In the genomic region with DNA sequence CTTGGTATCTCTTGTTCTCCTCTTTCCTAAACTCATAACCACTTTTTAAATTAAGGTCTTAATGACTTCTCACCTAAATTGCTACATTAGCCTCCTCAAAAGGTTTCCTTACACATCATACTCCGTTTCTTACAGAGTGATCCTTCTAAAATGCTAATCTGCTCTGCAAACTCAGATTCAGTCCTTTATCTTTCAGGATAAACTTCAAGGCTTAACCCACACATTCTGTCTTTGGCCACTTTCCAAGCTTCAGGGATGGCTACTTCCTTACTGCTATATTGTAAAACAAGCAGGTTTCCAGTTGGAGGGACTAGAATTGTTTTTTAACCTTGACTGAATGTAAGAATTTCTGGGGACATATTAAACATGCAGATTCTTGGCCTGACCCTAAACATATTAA, we compare ENCODE assay signal across 12 cellular contexts.
DNase-seq lines count a peak whose midpoint lies in the region; ATAC-seq and TF ChIP-seq lines count a peak whose summit lies in the region.
"Had no signal": no experiment of that assay in that cellular context is flagged by ENCODE, and none has a peak within 500 bp of the region (broad histone marks: within the 10 kb centered on the region; RNA-seq: fewer than 3 reads in every experiment).

No MANE protein-coding gene starts in this region.

- peaks cover 15% of the 10 kb centered on the region for H3K36me3 Mint-ChIP-seq in activated naive CD8-positive, alpha-beta T cell treated with anti-CD3 and anti-CD28 coated beads for 36 hours

- 79 to 81% (median 79%) methylated on average over 1 of the region's 1 CpG for WGBS in psoas muscle, 3 donors

- POLR2A ChIA-PET in HEK293 (lab: Yijun Ruan, JAX): no interaction called here

- H3K36me3 ChIP-seq in BLaER1 treated with 17β-estradiol and CSF1 and Interleukin-3, amounts not matched to agents 10 nM and 100 nM: no peaks in the 10 kb centered on the region
- H3K36me3 ChIP-seq in HEK293 (ENCODE audit: control insufficient read depth in 2 of 2, insufficient read depth in 1 of 2, low read length in 2 of 2) (no peaks in the 10 kb centered on the region), mucosa of descending colon (ENCODE audit: low read depth) (no peaks in the 10 kb centered on the region), psoas muscle (ENCODE audit: insufficient read depth in 1 of 2, low read depth in 1 of 2) (no peaks in the 10 kb centered on the region)

- no peak for TF ChIP-seq CTCF in HEK293 (tag by site-specific recombination; IDR thresholded peaks at IDR 0.05)
- TF ChIP-seq CTCF in mucosa of descending colon (IDR thresholded peaks at IDR 0.05): no peak
- no peak for TF ChIP-seq CTCF in psoas muscle (IDR thresholded peaks at IDR 0.05)

- intact Hi-C loops in mucosa of descending colon (cut with DNase I, micrococcal nuclease): loop anchor here in 1 of 2 donors (10.0 kb wide), 1 partner anchor 130 kb away; no protein-coding TSS in a partner anchor
- intact Hi-C loops in psoas muscle (cut with DNase I): no loop called here

- no peak overlapping the region for H3K9ac ChIP-seq in BLaER1 treated with 17β-estradiol and CSF1 and Interleukin-3, amounts not matched to agents 10 nM and 100 nM

- H3K4me2 ChIP-seq in BLaER1 treated with 17β-estradiol and CSF1 and Interleukin-3, amounts not matched to agents 10 nM and 100 nM: peak overlapping the region; percentile 70 to 95 (median 83); a peak in 17 of 22 replicates
- H3K4me2 ChIP-seq: GM23338 had no signal

- no peaks in the 10 kb centered on the region for H4K20me1 ChIP-seq in BLaER1 treated with 17β-estradiol and CSF1 and Interleukin-3, amounts not matched to agents 10 nM and 100 nM

- CTCF ChIA-PET in HEK293 (lab: Yijun Ruan, JAX): interaction anchor here (0.6 to 1.6 kb wide), 2 partner anchors 17 to 134 kb away, joined by 3 read pairs; no protein-coding TSS in a partner anchor

- no peak overlapping the region for H3K4me3 Mint-ChIP-seq in activated naive CD8-positive, alpha-beta T cell treated with anti-CD3 and anti-CD28 coated beads for 36 hours
- H3K4me3 Mint-ChIP-seq: GM23338 had no signal

- no peaks in the 10 kb centered on the region for H3K27me3 Mint-ChIP-seq in activated naive CD8-positive, alpha-beta T cell treated with anti-CD3 and anti-CD28 coated beads for 36 hours
- H3K27me3 Mint-ChIP-seq: progenitor cell of endocrine pancreas had no signal

- no peaks in the 10 kb centered on the region for H3K27me3 ChIP-seq in BLaER1 treated with 17β-estradiol and CSF1 and Interleukin-3, amounts not matched to agents 10 nM and 100 nM
- no peaks in the 10 kb centered on the region for H3K27me3 ChIP-seq in psoas muscle (ENCODE audit: insufficient read depth in 3 of 3, low read length in 2 of 3)

- peaks cover 54 to 71% (median 62%) of the 10 kb centered on the region in 10 experiments for H3K4me1 ChIP-seq in BLaER1 treated with 17β-estradiol and CSF1 and Interleukin-3, amounts not matched to agents 10 nM and 100 nM
- H3K4me1 ChIP-seq in HEK293 (ENCODE audit: control insufficient read depth, insufficient read depth, low read length) (no peaks in the 10 kb centered on the region), mucosa of descending colon (ENCODE audit: low read depth) (peaks cover 27% of the 10 kb centered on the region), psoas muscle (peaks cover 9% of the 10 kb centered on the region)

- peaks cover 0 to 1% (median 0%) of the 10 kb centered on the region in 11 experiments; a peak in 1 of 22 replicates for H3K9me3 ChIP-seq in BLaER1 treated with 17β-estradiol and CSF1 and Interleukin-3, amounts not matched to agents 10 nM and 100 nM (replicated peaks in 1 of 11)
- no peaks in the 10 kb centered on the region for H3K9me3 ChIP-seq in HEK293 (ENCODE audit: control insufficient read depth, insufficient read depth, low read depth, low read length)
- no peaks in the 10 kb centered on the region for H3K9me3 ChIP-seq in mucosa of descending colon
- no peaks in the 10 kb centered on the region for H3K9me3 ChIP-seq in psoas muscle

- peak; percentile 75 for ATAC-seq in mucosa of descending colon
- ATAC-seq in psoas muscle: no peak
- ATAC-seq: GM23338 had no signal

- H3K4me3 ChIP-seq in BLaER1 treated with 17β-estradiol and CSF1 and Interleukin-3, amounts not matched to agents 10 nM and 100 nM: no peak overlapping the region
- H3K4me3 ChIP-seq in HEK293 (ENCODE audit: low read depth, low read length) (no peak overlapping the region), mucosa of descending colon (no peak overlapping the region), psoas muscle (no peak overlapping the region)
- H3K4me3 ChIP-seq: GM23338 had no signal

- H3K27ac Mint-ChIP-seq in activated naive CD8-positive, alpha-beta T cell treated with anti-CD3 and anti-CD28 coated beads for 36 hours: peak overlapping the region; percentile 94
- H3K27ac Mint-ChIP-seq: GM23338, progenitor cell of endocrine pancreas had no signal

- no peak for DNase-seq in activated naive CD8-positive, alpha-beta T cell treated with anti-CD3 and anti-CD28 coated beads for 36 hours
- DNase-seq in mucosa of descending colon (peak in 1 of 3 donors; percentile 86), cerebellar nuclear complex (lab: John Stamatoyannopoulos, UW) (no peak), psoas muscle (no peak), hypothalamus (lab: John Stamatoyannopoulos, UW) (no peak), NOMO-1 treated with dmso at 0.1 percent for 144 hours (lab: John Stamatoyannopoulos, UW; ENCODE audit: unreplicated experiment) (no peak)
- DNase-seq: activated naive CD4-positive, alpha-beta T cell treated with anti-CD3 and anti-CD28 coated beads, Interleukin-2, amount 50 U/mL, for 16 hours; kidney had no signal

- peaks cover 49% of the 10 kb centered on the region for H3K4me1 Mint-ChIP-seq in activated naive CD8-positive, alpha-beta T cell treated with anti-CD3 and anti-CD28 coated beads for 36 hours
- H3K4me1 Mint-ChIP-seq: GM23338 had no signal

- H3K9me3 Mint-ChIP-seq in activated naive CD8-positive, alpha-beta T cell treated with anti-CD3 and anti-CD28 coated beads for 36 hours: peaks cover 11% of the 10 kb centered on the region
- H3K9me3 Mint-ChIP-seq: GM23338 had no signal

- peak overlapping the region in 6 of 11 experiments; percentile 73 to 82 (median 80); a peak in 8 of 22 replicates for H3K27ac ChIP-seq in BLaER1 treated with 17β-estradiol and CSF1 and Interleukin-3, amounts not matched to agents 10 nM and 100 nM
- H3K27ac ChIP-seq in HEK293 (ENCODE audit: extremely low read depth, low read depth, low read length): no peak overlapping the region
- H3K27ac ChIP-seq in psoas muscle: no peak overlapping the region

TF ChIP-seq in HEK293, 187 proteins besides CTCF, POLR2A, EP300 and RAD21:
- no peak for TF ChIP-seq ZNF585B (tag by site-specific recombination; IDR thresholded peaks at IDR 0.05)
- TF ChIP-seq ZBTB20 (tag by site-specific recombination; IDR thresholded peaks at IDR 0.05): 0 out of 2 replicates have a peak, but pooled peaks have one; percentile 15
- peak; percentile 42; the same call in 1 of the 2 replicates for TF ChIP-seq ZBTB17 (tag by site-specific recombination; IDR thresholded peaks at IDR 0.05)
- TF ChIP-seq ZNF140 (tag by site-specific recombination; IDR thresholded peaks at IDR 0.05): 0 out of 2 replicates have a peak, but pooled peaks have one; percentile 4
- TF ChIP-seq ZNF664 (tag by site-specific recombination; IDR thresholded peaks at IDR 0.05): no peak

Comparison
In these comparisons a context has a peak if more than half of its experiments do, and no peak if none do; other contexts are left out.
1. H3K27ac ChIP-seq: peak in BLaER1 treated with 17β-estradiol and CSF1 and Interleukin-3, amounts not matched to agents 10 nM and 100 nM (6 of 11); none in HEK293 (single experiment) and psoas muscle (single experiment).